ENCODE assay signal across 26 cellular contexts in genomic region chr2:56250153-56250729, GRCh38.
A peak's percentile ranks its signal among the peaks of the same experiment; 100 is the strongest.
DNase-seq lines count a peak whose midpoint lies in the region; ATAC-seq, FAIRE-seq and TF ChIP-seq lines count a peak whose summit lies in the region.
"Had no signal": no experiment of that assay in that cellular context is flagged by ENCODE, and none has a peak within 500 bp of the region (broad histone marks: within the 10 kb centered on the region; RNA-seq: fewer than 3 reads in every experiment).

No MANE protein-coding gene starts in this region.

- H3K4me3 ChIP-seq in SK-N-SH (ENCODE audit: low read depth in 2 of 2, low read length in 1 of 2) (no peak overlapping the region), liver (ENCODE audit: low read depth in 1 of 3, low read length in 3 of 3) (peak overlapping the region in 1 of 3 donors; percentile 18), HepG2 (replicated peaks in 1 of 3; ENCODE audit: insufficient read depth in 1 of 3, low read depth in 2 of 3, low read length in 3 of 3) (no peak overlapping the region), right lobe of liver (no peak overlapping the region), upper lobe of right lung (no peak overlapping the region)
- H3K4me3 ChIP-seq: A549; BLaER1 treated with 17β-estradiol and CSF1 and Interleukin-3, amounts not matched to agents 10 nM and 100 nM; GM12878 had no signal

- no peak for TF ChIP-seq POLR2A in HepG2 (IDR thresholded peaks at IDR 0.05; ENCODE audit: insufficient read depth in 1 of 2, low read depth in 2 of 2, low read length in 2 of 2)
- no peak for TF ChIP-seq POLR2A in right lobe of liver (IDR thresholded peaks at IDR 0.05)

- 25% methylated on average over 2 of the region's 2 CpGs for WGBS in SK-N-SH (ENCODE audit: low lambda C conversion rate)
- WGBS in liver: 43% methylated on average over 2 of the region's 2 CpGs
- 5% methylated on average over 2 of the region's 2 CpGs for WGBS in HepG2 (ENCODE audit: low lambda C conversion rate)
- WGBS in right lobe of liver (ENCODE audit: insufficient coverage, low coverage, low lambda C conversion rate, missing lambda C conversion rate): 36% methylated on average over 2 of the region's 2 CpGs

- CTCF ChIA-PET in SK-N-SH (lab: Yijun Ruan, JAX): no interaction called here
- CTCF ChIA-PET in HepG2 (lab: Yijun Ruan, JAX; ENCODE audit: low intra/inter-chr PET ratio, low total read pairs): no interaction called here

- no peaks in the 10 kb centered on the region for H3F3A ChIP-seq in SK-N-SH (replicated peaks; ENCODE audit: insufficient read depth)

- H2AFZ ChIP-seq in SK-N-SH (ENCODE audit: low read depth): no peak overlapping the region
- H2AFZ ChIP-seq in HepG2 (ENCODE audit: low read length): no peak overlapping the region

- H3K27ac ChIP-seq in SK-N-SH (ENCODE audit: low read depth in 2 of 2, low read length in 1 of 2) (peak overlapping the region in 1 of 2 experiments; percentile 44; a peak in 1 of 4 replicates), liver (ENCODE audit: low read depth in 1 of 2, low read length in 2 of 2) (no peak overlapping the region), HepG2 (ENCODE audit: extremely low read length, insufficient read depth, low read length) (no peak overlapping the region), right lobe of liver (no peak overlapping the region), upper lobe of right lung (no peak overlapping the region)
- H3K27ac ChIP-seq: 22Rv1; A549; BLaER1 treated with 17β-estradiol and CSF1 and Interleukin-3, amounts not matched to agents 10 nM and 100 nM; C4-2B had no signal

- DNase-seq in SK-N-SH (no peak), HepG2 (ENCODE audit: low spot score) (no peak), right lobe of liver (no peak), upper lobe of right lung (no peak), NCI-H187 treated with DMSO at 0.1 percent for 48 hours (lab: John Stamatoyannopoulos, UW) (no peak)
- DNase-seq: AML-193; Caco-2; Calu3; CD4-positive, alpha-beta T cell; CD8-positive, alpha-beta T cell; DMS 273 treated with DMSO at 0.1 percent for 48 hours; DMS153; DMS53; DMS79; DND-41; EL; GDM1 had no signal

- H3K4me2 ChIP-seq in SK-N-SH: peak overlapping the region; percentile 52
- H3K4me2 ChIP-seq in HepG2 (ENCODE audit: low read depth, low read length): no peak overlapping the region
- H3K4me2 ChIP-seq: A549 had no signal

- no peak for TF ChIP-seq CTCF in SK-N-SH (IDR thresholded peaks at IDR 0.05)
- no peak for TF ChIP-seq CTCF in liver (IDR thresholded peaks at IDR 0.05; ENCODE audit: low read depth, low read length, missing input control)
- TF ChIP-seq CTCF in HepG2 (CRISPR knock-in tag; IDR thresholded peaks at IDR 0.05): no peak
- no peak for TF ChIP-seq CTCF in right lobe of liver (IDR thresholded peaks at IDR 0.05)
- no peak for TF ChIP-seq CTCF in upper lobe of right lung (IDR thresholded peaks at IDR 0.05)

- POLR2A ChIA-PET in SK-N-SH (lab: Yijun Ruan, JAX) (no interaction called here), HepG2 (lab: Yijun Ruan, JAX) (no interaction called here)

- intact Hi-C loops in HepG2 (cut with micrococcal nuclease; ENCODE audit: unreplicated experiment): no loop called here
- intact Hi-C loops in right lobe of liver (cut with DNase I): no loop called here
- intact Hi-C loops in upper lobe of right lung (cut with DNase I): no loop called here

- TF ChIP-seq RAD21 in SK-N-SH (IDR thresholded peaks at IDR 0.05; ENCODE audit: low read length): no peak
- no peak for TF ChIP-seq RAD21 in liver (IDR thresholded peaks at IDR 0.05)
- no peak for TF ChIP-seq RAD21 in HepG2 (CRISPR knock-in tag; IDR thresholded peaks at IDR 0.05)

- H4K20me1 ChIP-seq in SK-N-SH (ENCODE audit: insufficient read depth) (peaks cover 99% of the 10 kb centered on the region), HepG2 (ENCODE audit: insufficient read depth, low read length) (no peaks in the 10 kb centered on the region)
- H4K20me1 ChIP-seq: BLaER1 treated with 17β-estradiol and CSF1 and Interleukin-3, amounts not matched to agents 10 nM and 100 nM had no signal

- TF ChIP-seq EP300 in SK-N-SH (IDR thresholded peaks at IDR 0.05; ENCODE audit: borderline replicate concordance in 1 of 2, low read depth in 1 of 2, low read length in 1 of 2): no peak
- TF ChIP-seq EP300 in HepG2 (IDR thresholded peaks at IDR 0.05; ENCODE audit: low read depth in 2 of 2, low read length in 2 of 2): no peak
- TF ChIP-seq EP300 in HepG2 (CRISPR knock-in tag; IDR thresholded peaks at IDR 0.05; ENCODE audit: borderline replicate concordance): no peak

- no peak for ATAC-seq in SK-N-SH treated with all-trans-retinoic acid at 6 μM for 48 hours
- no peak for ATAC-seq in HepG2
- peak; percentile 72 to 87 (median 80) for ATAC-seq in right lobe of liver
- no peak for ATAC-seq in upper lobe of right lung
- ATAC-seq: A549; CD8-positive, alpha-beta T cell; GM12878 had no signal

- H3K36me3 ChIP-seq in SK-N-SH (replicated peaks in 1 of 2; ENCODE audit: control insufficient read depth in 1 of 2, insufficient read depth in 2 of 2, low read length in 1 of 2) (peaks cover 0 to 22% of the 10 kb centered on the region in 2 experiments), liver (ENCODE audit: control insufficient read depth in 4 of 4, insufficient read depth in 3 of 4, low read depth in 1 of 4, low read length in 3 of 4) (no peaks in the 10 kb centered on the region), HepG2 (replicated peaks in 1 of 2; ENCODE audit: control insufficient read depth in 1 of 2, insufficient read depth in 2 of 2, low read length in 2 of 2) (no peaks in the 10 kb centered on the region), right lobe of liver (no peaks in the 10 kb centered on the region), upper lobe of right lung (no peaks in the 10 kb centered on the region)
- H3K36me3 ChIP-seq: BLaER1 treated with 17β-estradiol and CSF1 and Interleukin-3, amounts not matched to agents 10 nM and 100 nM had no signal

- peaks cover 100% of the 10 kb centered on the region for H3K79me2 ChIP-seq in SK-N-SH (ENCODE audit: insufficient read depth)
- no peaks in the 10 kb centered on the region for H3K79me2 ChIP-seq in HepG2 (ENCODE audit: insufficient read depth, low read length)

- in situ Hi-C loops in HepG2 (cut with HindIII; ENCODE audit: extremely low pct_ligation_motif_present, low pct_unique_long_range_greater_than_20kb): no loop called here

- FAIRE-seq in HepG2 (lab: Jason Lieb, UNC): no peak
- FAIRE-seq: A549, GM12878, GM12892, GM18507 had no signal

- no TSS peak for BruUV-seq in HepG2 (replicated peaks; lab: Mats Ljungman, UMichigan)

- H3K9me3 ChIP-seq in SK-N-SH (no peaks in the 10 kb centered on the region), liver (ENCODE audit: control insufficient read depth in 4 of 4, low read length in 3 of 4) (no peaks in the 10 kb centered on the region), HepG2 (ENCODE audit: low read length) (peaks cover 4% of the 10 kb centered on the region; the same call in 1 of the 2 replicates), right lobe of liver (no peaks in the 10 kb centered on the region), upper lobe of right lung (no peaks in the 10 kb centered on the region)
- H3K9me3 ChIP-seq: A549; BLaER1 treated with 17β-estradiol and CSF1 and Interleukin-3, amounts not matched to agents 10 nM and 100 nM; Caco-2 had no signal

- H3K9ac ChIP-seq in SK-N-SH (no peak overlapping the region), liver (ENCODE audit: low read depth in 1 of 2, low read length in 2 of 2) (no peak overlapping the region), HepG2 (ENCODE audit: insufficient read depth, low read depth, low read length) (no peak overlapping the region)
- H3K9ac ChIP-seq: BLaER1 treated with 17β-estradiol and CSF1 and Interleukin-3, amounts not matched to agents 10 nM and 100 nM had no signal

- H3K9me2 ChIP-seq in SK-N-SH: no peaks in the 10 kb centered on the region

- H3K27me3 ChIP-seq in SK-N-SH (ENCODE audit: insufficient read depth) (no peaks in the 10 kb centered on the region), liver (ENCODE audit: control insufficient read depth in 4 of 4, insufficient read depth in 4 of 4, low read length in 3 of 4) (no peaks in the 10 kb centered on the region), HepG2 (ENCODE audit: control insufficient read depth in 1 of 2, insufficient read depth in 2 of 2, low read length in 2 of 2) (no peaks in the 10 kb centered on the region), right lobe of liver (no peaks in the 10 kb centered on the region), upper lobe of right lung (no peaks in the 10 kb centered on the region)
- H3K27me3 ChIP-seq: BLaER1 treated with 17β-estradiol and CSF1 and Interleukin-3, amounts not matched to agents 10 nM and 100 nM had no signal

- H3K4me1 ChIP-seq in SK-N-SH (ENCODE audit: control insufficient read depth in 1 of 2, insufficient read depth in 2 of 2, low read depth in 1 of 2, low read length in 1 of 2) (peaks cover 6 to 23% of the 10 kb centered on the region in 2 experiments), liver (ENCODE audit: control insufficient read depth in 4 of 4, insufficient read depth in 4 of 4, low read length in 3 of 4) (peaks cover 0 to 15% (median 10%) of the 10 kb centered on the region in 4 donors), HepG2 (ENCODE audit: insufficient read depth, low read length) (no peaks in the 10 kb centered on the region), right lobe of liver (peaks cover 0 to 6% (median 3%) of the 10 kb centered on the region in 4 donors), upper lobe of right lung (no peaks in the 10 kb centered on the region)
- H3K4me1 ChIP-seq: A549, Caco-2 had no signal

TF ChIP-seq in SK-N-SH, 30 proteins besides CTCF, POLR2A, EP300 and RAD21 (continues in another document):
- TF ChIP-seq MEF2A (IDR thresholded peaks at IDR 0.05; ENCODE audit: borderline replicate concordance, low read depth) (no peak), POLR2AphosphoS5 (IDR thresholded peaks at IDR 0.05; ENCODE audit: low read depth, low read length) (no peak), TEAD4 (IDR thresholded peaks at IDR 0.05; ENCODE audit: borderline replicate concordance, insufficient read depth) (no peak), JUND (IDR thresholded peaks at IDR 0.05) (no peak)

TF ChIP-seq in SK-N-SH treated with all-trans-retinoic acid at 6 μM for 48 hours, 23 proteins besides CTCF, POLR2A, EP300 and RAD21 (continues in another document):
- TF ChIP-seq ISL1 (CRISPR knock-in tag; IDR thresholded peaks at IDR 0.05): no peak
- no peak for TF ChIP-seq GLIS3 (CRISPR knock-in tag; IDR thresholded peaks at IDR 0.05)
- no peak for TF ChIP-seq OSR1 (CRISPR knock-in tag; IDR thresholded peaks at IDR 0.05)
- TF ChIP-seq TOX (CRISPR knock-in tag; IDR thresholded peaks at IDR 0.05; ENCODE audit: borderline replicate concordance): no peak

TF ChIP-seq in liver, 16 proteins besides CTCF, POLR2A, EP300 and RAD21 (continues in another document):
- TF ChIP-seq, protein P1, sequence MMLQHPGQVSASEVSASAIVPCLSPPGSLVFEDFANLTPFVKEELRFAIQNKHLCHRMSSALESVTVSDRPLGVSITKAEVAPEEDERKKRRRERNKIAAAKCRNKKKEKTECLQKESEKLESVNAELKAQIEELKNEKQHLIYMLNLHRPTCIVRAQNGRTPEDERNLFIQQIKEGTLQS (IDR thresholded peaks at IDR 0.05): no peak

TF ChIP-seq in HepG2, 621 proteins besides CTCF, POLR2A, EP300 and RAD21 (continues in another document):
- TF ChIP-seq MYNN (CRISPR knock-in tag; IDR thresholded peaks at IDR 0.05; ENCODE audit: low read depth) (no peak), GTF2F1 (IDR thresholded peaks at IDR 0.05; ENCODE audit: low read length) (no peak), HMGA1 (CRISPR knock-in tag; conservative IDR thresholded peaks at IDR 0.05) (no peak)

Comparison
In these comparisons a context has a peak if more than half of its experiments do, and no peak if none do; other contexts are left out.
1. ATAC-seq: peak in right lobe of liver (4 of 4); none in SK-N-SH treated with all-trans-retinoic acid at 6 μM for 48 hours (single experiment), HepG2 (single experiment) and upper lobe of right lung (single experiment).